In genomic region chr17:50274142-50274944, GRCh38 we compare ENCODE assay signal across 8 cellular contexts. TPM values are rescaled to one million over a fixed set of nuclear protein-coding genes. Genes with fewer than 3 reads are reported as not detected.
DNase-seq lines count a peak whose midpoint lies in the region; ATAC-seq, FAIRE-seq and TF ChIP-seq lines count a peak whose summit lies in the region.

TSS of gene TMEM92 (plus strand) at chr17:50274466. CDS start at chr17:50274502, 36 bp downstream.

- H3K9me2 ChIP-seq in HCT116 (ENCODE audit: insufficient read depth) = no peaks in the 10 kb centered on the region

- peak within 1 kb of the TSS; percentile 87 for H2AFZ ChIP-seq in HCT116 (ENCODE audit: low read depth, low read length, poor library complexity, severe bottlenecking)
- H2AFZ ChIP-seq in K562 (ENCODE audit: low read depth, low read length) = peak within 1 kb of the TSS; percentile 92

- RAD21 ChIA-PET in HCT116 (lab: Charles Lee; ENCODE audit: low non-redundant PET in 1 of 2, low total read pairs in 2 of 2, uncharacterized antibody in 2 of 2, unreplicated experiment in 2 of 2) = interaction anchor here (1.1 to 2.3 kb wide), 5 partner anchors 22 to 96 kb away, joined by 3 to 16 read pairs (median 4); no protein-coding TSS in a partner anchor

- peak within 1 kb of the TSS; percentile 9; the same call in 1 of the 2 replicates for H3K27ac ChIP-seq in HCT116 (ENCODE audit: low read depth, low read length)
- no peak within 1 kb of the TSS for H3K27ac ChIP-seq in K562 (ENCODE audit: extremely low read depth, low read depth, low read length)
- peak within 1 kb of the TSS; percentile 67 for H3K27ac ChIP-seq in lower lobe of right lung
- no peak within 1 kb of the TSS for H3K27ac ChIP-seq in effector memory CD4-positive, alpha-beta T cell (ENCODE audit: insufficient read depth, low read length, poor library complexity, severe bottlenecking)

- TF ChIP-seq EP300 in K562 (IDR thresholded peaks at IDR 0.05; ENCODE audit: low read length) = no peak

- H3K36me3 ChIP-seq in HCT116 (ENCODE audit: control insufficient read depth in 1 of 2, insufficient read depth in 2 of 2, low read length in 2 of 2) (no peaks in the 10 kb centered on the region), K562 (ENCODE audit: control insufficient read depth, insufficient read depth, low read length) (no peaks in the 10 kb centered on the region), lower lobe of right lung (no peaks in the 10 kb centered on the region)
- no peaks in the 10 kb centered on the region for H3K36me3 ChIP-seq in effector memory CD4-positive, alpha-beta T cell (ENCODE audit: control insufficient read depth, insufficient read depth, low read length)

- H3K9ac ChIP-seq in HCT116 (ENCODE audit: low read length) (peak within 1 kb of the TSS; percentile 56), K562 (ENCODE audit: insufficient read depth in 1 of 2, low read depth in 2 of 2, low read length in 2 of 2) (peak within 1 kb of the TSS; percentile 22 to 81; a peak in 2 of 4 replicates)

- TF ChIP-seq CTCF in AG04449 (IDR thresholded peaks at IDR 0.05; ENCODE audit: insufficient read depth, low read length, missing control alignments) = no peak
- no peak for TF ChIP-seq CTCF in HCT116 (IDR thresholded peaks at IDR 0.05 in 2 of 3, conservative IDR thresholded peaks at IDR 0.05 in 1 of 3; ENCODE audit: borderline replicate concordance in 1 of 3, insufficient read depth in 1 of 3, low read depth in 2 of 3, low read length in 2 of 3)
- no peak for TF ChIP-seq CTCF in K562 (IDR thresholded peaks at IDR 0.05 in 2 of 3, conservative IDR thresholded peaks at IDR 0.05 in 1 of 3; ENCODE audit: insufficient read depth in 2 of 3, low read depth in 1 of 3, low read length in 3 of 3)
- TF ChIP-seq CTCF in lower lobe of right lung (IDR thresholded peaks at IDR 0.05) = no peak

- H3K9me3 ChIP-seq in HCT116 (ENCODE audit: control insufficient read depth in 1 of 2, insufficient read depth in 1 of 2, low read depth in 1 of 2, low read length in 2 of 2) (no peaks in the 10 kb centered on the region), K562 (replicated peaks; ENCODE audit: control insufficient read depth, insufficient read depth, low read depth, low read length) (no peaks in the 10 kb centered on the region), lower lobe of right lung (no peaks in the 10 kb centered on the region)
- H3K9me3 ChIP-seq in effector memory CD4-positive, alpha-beta T cell (ENCODE audit: control insufficient read depth, low read length) = no peaks in the 10 kb centered on the region

- 3% methylated on average over 18 of the region's 24 CpGs for WGBS in K562 (ENCODE audit: insufficient coverage, low coverage, missing lambda C conversion rate)

- intact Hi-C loops in HCT116 (cut with micrococcal nuclease) (no loop called here), K562 (cut with micrococcal nuclease) (no loop called here), lower lobe of right lung (cut with DNase I) (no loop called here)

- H3K4me2 ChIP-seq in HCT116 (ENCODE audit: low read length) = peak within 1 kb of the TSS; percentile 94
- peak within 1 kb of the TSS; percentile 72 for H3K4me2 ChIP-seq in K562 (ENCODE audit: insufficient read depth, low read length)

- peaks cover 31 to 59% of the 10 kb centered on the region in 2 experiments for H3K4me1 ChIP-seq in HCT116 (ENCODE audit: control insufficient read depth in 1 of 2, insufficient read depth in 2 of 2, low read length in 2 of 2)
- peaks cover 12 to 24% of the 10 kb centered on the region in 2 experiments for H3K4me1 ChIP-seq in K562 (replicated peaks in 1 of 2; ENCODE audit: control insufficient read depth in 2 of 2, insufficient read depth in 2 of 2, low read length in 2 of 2)
- H3K4me1 ChIP-seq in lower lobe of right lung = peaks cover 25% of the 10 kb centered on the region
- H3K4me1 ChIP-seq in effector memory CD4-positive, alpha-beta T cell (ENCODE audit: control insufficient read depth, insufficient read depth, low read length, poor library complexity, severe bottlenecking) = peaks cover 8% of the 10 kb centered on the region

- H3K79me2 ChIP-seq in HCT116 (ENCODE audit: insufficient read depth, low read length) (no peaks in the 10 kb centered on the region), K562 (ENCODE audit: control insufficient read depth, insufficient read depth, low read length) (no peaks in the 10 kb centered on the region)

- no peak for TF ChIP-seq POLR2A in HCT116 (IDR thresholded peaks at IDR 0.05; ENCODE audit: borderline replicate concordance, extremely low read depth, insufficient read depth, insufficient read length)
- no peak for TF ChIP-seq POLR2A in K562 (conservative IDR thresholded peaks at IDR 0.05)

- H3K27me3 ChIP-seq in HCT116 (ENCODE audit: insufficient read depth, low read length) (no peaks in the 10 kb centered on the region), K562 (ENCODE audit: control insufficient read depth in 2 of 2, insufficient read depth in 2 of 2, low read length in 2 of 2) (peaks cover 0 to 19% of the 10 kb centered on the region in 2 experiments; a peak in 2 of 5 replicates), lower lobe of right lung (ENCODE audit: low read depth) (peaks cover 31% of the 10 kb centered on the region)
- H3K27me3 ChIP-seq in effector memory CD4-positive, alpha-beta T cell (replicated peaks; ENCODE audit: control insufficient read depth, insufficient read depth, low read length, poor library complexity, severe bottlenecking) = peaks cover 17% of the 10 kb centered on the region

- POLR2A ChIA-PET in AG04449 (lab: Yijun Ruan, JAX) (interaction anchor here (0.6 to 30.0 kb wide), 3 partner anchors 21 to 83 kb away, joined by 3 to 2316 read pairs (median 3); partner anchors contain the start of gene COL1A1), HCT116 (lab: Charles Lee) (interaction anchor here (1.1 kb wide), 1 partner anchor 57 kb away, joined by 4 read pairs; no protein-coding TSS in a partner anchor), K562 (lab: Yijun Ruan, JAX) (interaction anchor here (0.6 to 1.3 kb wide), 5 partner anchors 9 to 198 kb away, joined by 3 read pairs; partner anchors contain the start of gene CHAD)

- no peak for TF ChIP-seq RAD21 in HCT116 (IDR thresholded peaks at IDR 0.05; ENCODE audit: low read depth)
- TF ChIP-seq RAD21 in K562 (CRISPR knock-in tag; conservative IDR thresholded peaks at IDR 0.05 in 1 of 2, IDR thresholded peaks at IDR 0.05 in 1 of 2) = no peak

- DNase-seq in AG04449 (ENCODE audit: low read depth, low spot score) = no peak
- peak; percentile 62 for DNase-seq in HCT116 (ENCODE audit: low read depth, low spot score)
- DNase-seq in K562 (ENCODE audit: extremely low read depth in 1 of 4, low spot score in 3 of 4) = peak; percentile 77 to 86 (median 82)
- DNase-seq in lower lobe of right lung = peak; percentile 82
- DNase-seq in effector memory CD4-positive, alpha-beta T cell = no peak
- DNase-seq in activated CD4-positive, CD25-positive, alpha-beta regulatory T cell treated with anti-CD3 and anti-CD28 coated beads, Interleukin-2, amount 50 U/mL, for 72 hours = no peak
- no peak for DNase-seq in dermis blood vessel endothelial cell

- CTCF ChIA-PET in AG04449 (lab: Yijun Ruan, JAX) (interaction anchor here (0.7 to 19.7 kb wide), 15 partner anchors 7 to 180 kb away, joined by 3 to 489 read pairs (median 9); partner anchors contain the start of genes COL1A1, PDK2 and SGCA), HCT116 (lab: Charles Lee) (interaction anchor here (0.7 to 8.9 kb wide), 17 partner anchors 8 to 247 kb away, joined by 3 to 152 read pairs (median 5); partner anchors contain the start of gene COL1A1), K562 (lab: Yijun Ruan, JAX; ENCODE audit: low intra/inter-chr PET ratio) (interaction anchor here (2.3 to 6.8 kb wide), 2 partner anchors 23 to 73 kb away, joined by 14 to 147 read pairs; partner anchors contain the start of gene COL1A1)

- H3K4me3 ChIP-seq in AG04449 (ENCODE audit: low read depth, low read length) (peak within 1 kb of the TSS; percentile 67), HCT116 (replicated peaks in 1 of 2; ENCODE audit: low read depth in 1 of 2, low read length in 2 of 2) (peak within 1 kb of the TSS; percentile 58 to 62), K562 (peak within 1 kb of the TSS; percentile 35), lower lobe of right lung (peak within 1 kb of the TSS; percentile 64)
- no peak within 1 kb of the TSS for H3K4me3 ChIP-seq in effector memory CD4-positive, alpha-beta T cell (ENCODE audit: insufficient read depth, low read depth, low read length, poor library complexity, severe bottlenecking)

- in situ Hi-C loops in K562 (cut with MboI) = loop anchor here (5.0 kb wide), 1 partner anchor 67 kb away; no protein-coding TSS in a partner anchor

- BruUV-seq in HCT116 (replicated peaks; lab: Mats Ljungman, UMichigan) (no TSS peak), K562 (replicated peaks; lab: Mats Ljungman, UMichigan) (no TSS peak)

- peak; percentile 87 for ATAC-seq in HCT116
- peak; percentile 88 for ATAC-seq in K562
- peak; percentile 82 for ATAC-seq in lower lobe of right lung
- ATAC-seq in HG02759 (IDR thresholded peaks at IDR 0.05; ENCODE audit: unreplicated experiment) = no peak

- no peaks in the 10 kb centered on the region for H3K9me1 ChIP-seq in K562 (ENCODE audit: control insufficient read depth, insufficient read depth, low read length)

- H4K20me1 ChIP-seq in HCT116 (ENCODE audit: insufficient read depth) (no peaks in the 10 kb centered on the region), K562 (replicated peaks; ENCODE audit: control insufficient read depth, insufficient read depth, low read length) (no peaks in the 10 kb centered on the region)

- FAIRE-seq in K562 (lab: Jason Lieb, UNC) = peak; percentile 89

RNA-seq across cellular contexts. Expression of gene TMEM92, which starts in this region (rescaled TPM):
- total RNA-seq in HCT116 (2021; ENCODE audit: unreplicated experiment) (6.6 TPM), K562 (2014; rRNA removed) (0.32 TPM in 1 of 2 replicates, not detected in the other), K562 (2014; rRNA removed; fragmentation: Illumina TruSeq; extraction: Trizol) (0.10 and 0.18 TPM in 2 replicates), K562 (2015; rRNA removed; fragmentation: Illumina TruSeq; extraction: Trizol) (0.14 and 0.23 TPM in 2 replicates), K562 (2021) (0.40 and 0.47 TPM in 2 replicates), lower lobe of right lung (9.2 TPM), dermis blood vessel endothelial cell (0.17 and 0.19 TPM in 2 replicates)
- polyA plus RNA-seq in HCT116 (2012) = 6.4 and 11.3 TPM in 2 replicates
- total RNA-seq in K562 (2011; cell fraction: chromatin; rRNA removed; ENCODE audit: low replicate concordance) = 0.62 and 2.3 TPM in 2 replicates
- total RNA-seq in K562 (2011; cell fraction: nucleolus; rRNA removed) = 0.79 and 2.2 TPM in 2 replicates
- total RNA-seq in K562 (2011; cell fraction: nucleoplasm; rRNA removed) = 0.44 and 1.2 TPM in 2 replicates
- polyA plus RNA-seq in K562 (2011; rRNA removed) (0.22 and 1.1 TPM in 2 replicates), K562 (2014; fragmentation: Illumina TruSeq; extraction: Trizol) (2.1 and 2.6 TPM in 2 replicates), K562 (2014; fragmentation: Nextera tagmentation; extraction: Ambion mirVana) (under 1 TPM; 0.59 to 0.81 TPM), K562 (2014; rRNA removed) (0.09 and 0.49 TPM in 2 replicates)
- 1.3 and 3.2 TPM in 2 replicates for polyA plus RNA-seq in K562 (2011; cell fraction: cytosol; rRNA removed)
- polyA plus RNA-seq in K562 (2011; cell fraction: nucleus; rRNA removed) = 1.1 and 1.2 TPM in 2 replicates
- 0.73 and 2.3 TPM in 2 replicates for polyA plus RNA-seq in K562 (2012)
- polyA minus RNA-seq in K562 (2011; rRNA and poly(A)+ RNA removed) = 0.32 and 0.60 TPM in 2 replicates
- 0.64 and 2.3 TPM in 2 replicates for polyA minus RNA-seq in K562 (2011; cell fraction: cytosol; rRNA and poly(A)+ RNA removed)
- 1.1 and 3.0 TPM in 2 replicates for polyA minus RNA-seq in K562 (2011; cell fraction: nucleus; rRNA and poly(A)+ RNA removed)

Comparison
In these comparisons a context has a peak if more than half of its experiments do, and no peak if none do; other contexts are left out.
1. DNase-seq: peak in HCT116 (single experiment), K562 (4 of 4) and lower lobe of right lung (single experiment); none in AG04449 (single experiment), effector memory CD4-positive, alpha-beta T cell (0 of 3), activated CD4-positive, CD25-positive, alpha-beta regulatory T cell treated with anti-CD3 and anti-CD28 coated beads, Interleukin-2, amount 50 U/mL, for 72 hours (single experiment) and dermis blood vessel endothelial cell (single experiment).
2. H3K27ac ChIP-seq: peak in HCT116 (single experiment) and lower lobe of right lung (single experiment); none in K562 (single experiment) and effector memory CD4-positive, alpha-beta T cell (single experiment).